In genomic region chr2:149017116-149017985, GRCh38 we compare ENCODE assay signal across 7 cellular contexts.
DNase-seq lines count a peak whose midpoint lies in the region; ATAC-seq and TF ChIP-seq lines count a peak whose summit lies in the region.

No MANE protein-coding gene starts in this region.

- H3K9me3 ChIP-seq in neutrophil: no peaks in the 10 kb centered on the region

- DNase-seq in LNCaP clone FGC (ENCODE audit: low read depth) (peak; percentile 32), RKO (ENCODE audit: low spot score) (peak; percentile 73), activated T-helper 1 cell treated with Interleukin-2 at 50 U/mL for 16 hours (ENCODE audit: low read depth) (peak; percentile 40), fibroblast of pulmonary artery (ENCODE audit: low read depth) (peak; percentile 83), stromal cell of bone marrow (ENCODE audit: low read depth) (peak; percentile 62)

- H3K36me3 ChIP-seq in neutrophil: no peaks in the 10 kb centered on the region

- H3K4me3 ChIP-seq in LNCaP clone FGC (ENCODE audit: low read depth, low read length) (no peak overlapping the region), fibroblast of pulmonary artery (replicated peaks; ENCODE audit: low read depth, low read length) (no peak overlapping the region), neutrophil (ENCODE audit: low read depth in 1 of 2, low read length in 1 of 2) (no peak overlapping the region)

- peaks cover 18 to 21% of the 10 kb centered on the region in 2 experiments for H3K4me1 ChIP-seq in neutrophil (ENCODE audit: control insufficient read depth in 1 of 2, insufficient read depth in 1 of 2, low read depth in 1 of 2, low read length in 1 of 2)

- TF ChIP-seq CTCF in LNCaP clone FGC (IDR thresholded peaks at IDR 0.05; ENCODE audit: control insufficient read depth, extremely low read depth, insufficient read depth) (peak; percentile 78), fibroblast of pulmonary artery (IDR thresholded peaks at IDR 0.05; ENCODE audit: low read length, missing control alignments) (peak; percentile 87), neutrophil (IDR thresholded peaks at IDR 0.05) (peak; percentile 78)

- peak; percentile 22 for ATAC-seq in GM18502 (IDR thresholded peaks at IDR 0.05; ENCODE audit: poor library complexity, unreplicated experiment)

- H3K27ac ChIP-seq in neutrophil: no peak overlapping the region

- H3K27me3 ChIP-seq in neutrophil: no peaks in the 10 kb centered on the region

Comparison
In these comparisons a context has a peak if more than half of its experiments do, and no peak if none do; other contexts are left out.
1. DNase-seq: peak in every context shown above with its lines; median percentile 83 in fibroblast of pulmonary artery; 73 in RKO; 62 in stromal cell of bone marrow; 40 in activated T-helper 1 cell treated with Interleukin-2 at 50 U/mL for 16 hours; 32 in LNCaP clone FGC.